8 cellular contexts compared by ENCODE assay signal in the genomic region with DNA sequence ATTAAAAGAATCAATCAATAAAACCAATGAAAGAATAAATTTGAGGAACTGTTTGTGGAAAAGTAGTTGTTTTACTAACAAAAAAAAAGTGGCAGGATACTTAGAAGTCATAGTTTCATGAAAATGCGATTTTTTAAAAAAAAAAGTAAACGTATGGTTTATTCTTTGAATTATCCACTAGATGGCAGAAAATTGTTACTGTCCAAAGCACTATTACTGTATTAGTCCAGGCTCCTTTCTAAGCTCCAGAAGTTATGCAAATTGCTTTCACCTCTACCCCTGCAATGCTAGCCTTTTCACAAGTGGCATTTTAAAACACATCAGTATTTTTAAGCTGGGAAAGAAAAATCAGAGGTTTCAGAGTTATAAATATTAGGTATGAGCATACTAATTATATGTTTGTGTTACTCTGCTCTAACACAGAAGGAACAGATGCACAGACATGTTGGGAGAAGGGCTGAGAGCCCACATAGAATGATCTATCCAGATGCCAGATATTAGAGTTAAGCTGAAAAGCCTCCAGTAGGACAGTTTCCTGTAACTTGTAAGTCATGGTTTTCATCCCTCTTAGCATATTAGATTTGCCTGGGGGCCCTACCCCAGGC.
A peak's percentile ranks its signal among the peaks of the same experiment; 100 is the strongest.
DNase-seq lines count a peak whose midpoint lies in the region; ATAC-seq, FAIRE-seq and TF ChIP-seq lines count a peak whose summit lies in the region.

No MANE protein-coding gene starts in this region.

- H3K27me3 ChIP-seq in astrocyte (ENCODE audit: insufficient read depth, low read length) (no peaks in the 10 kb centered on the region), BE2C (no peaks in the 10 kb centered on the region)

- H3K36me3 ChIP-seq in astrocyte (ENCODE audit: insufficient read depth, low read length): no peaks in the 10 kb centered on the region
- no peaks in the 10 kb centered on the region for H3K36me3 ChIP-seq in BE2C

- CTCF ChIA-PET in activated CD4-positive, alpha-beta memory T cell treated with anti-CD3 and anti-CD28 coated beads, Interleukin-2, amount 10 ng/mL, durations not matched to agents 7 days and 5 days (lab: Charles Lee): interaction anchor here (0.8 to 3.6 kb wide), 7 partner anchors 34 to 432 kb away, joined by 3 to 26 read pairs (median 3); a partner anchor contains a TSS

- H3K9me3 ChIP-seq in astrocyte (ENCODE audit: insufficient read depth, low read depth, low read length): no peaks in the 10 kb centered on the region
- no peaks in the 10 kb centered on the region for H3K9me3 ChIP-seq in BE2C

- no peaks in the 10 kb centered on the region for H3K79me2 ChIP-seq in astrocyte (ENCODE audit: insufficient read depth, low read length)

- no peaks in the 10 kb centered on the region for H3K36me3 Mint-ChIP-seq in astrocyte (ENCODE audit: low read depth, unreplicated experiment)
- no peaks in the 10 kb centered on the region for H3K36me3 Mint-ChIP-seq in activated CD4-positive, alpha-beta memory T cell treated with anti-CD3 and anti-CD28 coated beads, Interleukin-2, amount 10 ng/mL, durations not matched to agents 7 days and 5 days (ENCODE audit: low read depth)

- H3K27ac Mint-ChIP-seq in astrocyte (ENCODE audit: unreplicated experiment): no peak overlapping the region
- H3K27ac Mint-ChIP-seq in activated CD4-positive, alpha-beta memory T cell treated with anti-CD3 and anti-CD28 coated beads, Interleukin-2, amount 10 ng/mL, durations not matched to agents 7 days and 5 days: no peak overlapping the region

- H2AFZ ChIP-seq in astrocyte (ENCODE audit: low read depth, low read length): no peak overlapping the region

- no peaks in the 10 kb centered on the region for H3K9me3 Mint-ChIP-seq in astrocyte (ENCODE audit: unreplicated experiment)
- no peaks in the 10 kb centered on the region for H3K9me3 Mint-ChIP-seq in activated CD4-positive, alpha-beta memory T cell treated with anti-CD3 and anti-CD28 coated beads, Interleukin-2, amount 10 ng/mL, durations not matched to agents 7 days and 5 days

- H3K27ac ChIP-seq in astrocyte (ENCODE audit: low read depth, low read length): no peak overlapping the region

- no peak overlapping the region for H3K9ac ChIP-seq in astrocyte (ENCODE audit: low read length)

- no peak overlapping the region for H3K4me2 ChIP-seq in astrocyte (ENCODE audit: low read length)

- FAIRE-seq in astrocyte (lab: Jason Lieb, UNC): no peak

- no peak overlapping the region for H3K4me3 Mint-ChIP-seq in astrocyte (ENCODE audit: unreplicated experiment)
- no peak overlapping the region for H3K4me3 Mint-ChIP-seq in activated CD4-positive, alpha-beta memory T cell treated with anti-CD3 and anti-CD28 coated beads, Interleukin-2, amount 10 ng/mL, durations not matched to agents 7 days and 5 days

- TF ChIP-seq CTCF in astrocyte (IDR thresholded peaks at IDR 0.05; ENCODE audit: insufficient read depth, low read depth, low read length) (peak; percentile 31), BE2C (IDR thresholded peaks at IDR 0.05; ENCODE audit: low read depth, low read length) (no peak)

- no peaks in the 10 kb centered on the region for H3K27me3 Mint-ChIP-seq in astrocyte (ENCODE audit: low read depth, unreplicated experiment)
- peaks cover 15% of the 10 kb centered on the region for H3K27me3 Mint-ChIP-seq in activated CD4-positive, alpha-beta memory T cell treated with anti-CD3 and anti-CD28 coated beads, Interleukin-2, amount 10 ng/mL, durations not matched to agents 7 days and 5 days

- H3K4me1 Mint-ChIP-seq in astrocyte (ENCODE audit: low read depth, unreplicated experiment): peaks cover 3% of the 10 kb centered on the region
- H3K4me1 Mint-ChIP-seq in activated CD4-positive, alpha-beta memory T cell treated with anti-CD3 and anti-CD28 coated beads, Interleukin-2, amount 10 ng/mL, durations not matched to agents 7 days and 5 days: peaks cover 4% of the 10 kb centered on the region

- H4K20me1 ChIP-seq in astrocyte (ENCODE audit: insufficient read depth, low read length): no peaks in the 10 kb centered on the region

- ATAC-seq in GM19328 (IDR thresholded peaks at IDR 0.05; ENCODE audit: unreplicated experiment) (peak; percentile 88), HG03135 (IDR thresholded peaks at IDR 0.05; ENCODE audit: unreplicated experiment) (peak; percentile 93)

- POLR2A ChIA-PET in activated CD4-positive, alpha-beta memory T cell treated with anti-CD3 and anti-CD28 coated beads, Interleukin-2, amount 10 ng/mL, durations not matched to agents 7 days and 5 days (lab: Charles Lee): no interaction called here

- H3K4me1 ChIP-seq in astrocyte (ENCODE audit: insufficient read depth, low read length): no peaks in the 10 kb centered on the region
- H3K4me1 ChIP-seq in BE2C: no peaks in the 10 kb centered on the region

- H3K4me3 ChIP-seq in astrocyte (ENCODE audit: insufficient read depth, low read depth, low read length) (no peak overlapping the region), BE2C (ENCODE audit: low read depth, low read length) (no peak overlapping the region)

- DNase-seq in DMS 273 (lab: John Stamatoyannopoulos, UW; ENCODE audit: unreplicated experiment) (peak; percentile 84), NCI-H2171 treated with DMSO at 0.1 percent for 48 hours (lab: John Stamatoyannopoulos, UW) (peak; percentile 93), astrocyte (ENCODE audit: low read depth) (peak; percentile 19), left kidney (ENCODE audit: low read depth, low spot score) (peak; percentile 65), BE2C (no peak)
- no peak for DNase-seq in activated CD4-positive, alpha-beta memory T cell treated with anti-CD3 and anti-CD28 coated beads, Interleukin-2, amount 10 ng/mL, durations not matched to agents 7 days and 5 days

Comparison
In these comparisons a context has a peak if more than half of its experiments do, and no peak if none do; other contexts are left out.
1. DNase-seq: peak in DMS 273 (single experiment), NCI-H2171 treated with DMSO at 0.1 percent for 48 hours (single experiment), astrocyte (single experiment) and left kidney (single experiment); none in BE2C (single experiment) and activated CD4-positive, alpha-beta memory T cell treated with anti-CD3 and anti-CD28 coated beads, Interleukin-2, amount 10 ng/mL, durations not matched to agents 7 days and 5 days (single experiment).